ENCODE assay signal across 8 cellular contexts in the genomic region with DNA sequence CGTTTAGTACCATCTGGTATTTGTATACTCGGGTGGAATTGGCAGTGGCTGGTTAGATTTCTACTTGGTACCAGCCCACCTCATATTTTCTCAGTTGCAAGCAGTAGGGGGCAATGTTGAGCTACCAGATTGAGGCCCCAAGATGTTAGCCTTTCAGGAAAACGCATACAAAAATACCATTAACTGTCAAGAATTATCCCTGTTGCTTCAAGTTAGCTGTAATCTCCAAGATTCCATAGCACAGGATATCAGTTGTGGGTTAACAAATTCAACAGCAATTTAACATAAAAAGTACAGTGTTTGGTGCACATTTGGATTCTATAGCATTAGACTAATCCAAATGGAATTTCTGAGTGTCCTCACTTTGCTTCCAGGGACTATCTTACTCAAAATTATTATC.
DNase-seq lines count a peak whose midpoint lies in the region; ATAC-seq and TF ChIP-seq lines count a peak whose summit lies in the region.

No MANE protein-coding gene starts in this region.

- no peak overlapping the region for H3K9ac ChIP-seq in OCI-LY3 (ENCODE audit: low read length)

- H4K20me1 ChIP-seq in DOHH2 (ENCODE audit: control insufficient read depth, insufficient read depth, low read depth, low read length) (no peaks in the 10 kb centered on the region), OCI-LY3 (ENCODE audit: insufficient read depth, low read length) (no peaks in the 10 kb centered on the region)

- peak; percentile 67 for DNase-seq in HS-5 (ENCODE audit: low read depth)
- DNase-seq in activated naive CD4-positive, alpha-beta T cell treated with anti-CD3 and anti-CD28 coated beads, Interleukin-2, amount 50 U/mL, for 16 hours = peak; percentile 27
- peak; percentile 58 to 90 for DNase-seq in cardiac muscle cell (ENCODE audit: low read depth in 1 of 2, low spot score in 1 of 2)
- DNase-seq in renal cortical epithelial cell (ENCODE audit: low read depth) = peak; percentile 56

- H3K4me3 ChIP-seq in DOHH2 (ENCODE audit: low read length) (no peak overlapping the region), OCI-LY3 (ENCODE audit: low read length) (no peak overlapping the region), cardiac muscle cell (no peak overlapping the region)

- no peaks in the 10 kb centered on the region for H3K79me2 ChIP-seq in DOHH2 (ENCODE audit: control insufficient read depth, low read length)
- no peaks in the 10 kb centered on the region for H3K79me2 ChIP-seq in OCI-LY3 (ENCODE audit: low read length)

- H3K9me3 ChIP-seq in DOHH2 (ENCODE audit: control insufficient read depth, insufficient read depth, low read length) = no peaks in the 10 kb centered on the region
- H3K9me3 ChIP-seq in OCI-LY3 (ENCODE audit: insufficient read depth, low read length) = no peaks in the 10 kb centered on the region
- no peaks in the 10 kb centered on the region for H3K9me3 ChIP-seq in cardiac muscle cell (ENCODE audit: low read depth)

- H3K27me3 ChIP-seq in DOHH2 (ENCODE audit: control insufficient read depth, low read length) = no peaks in the 10 kb centered on the region
- no peaks in the 10 kb centered on the region for H3K27me3 ChIP-seq in OCI-LY3 (ENCODE audit: low read depth, low read length)
- no peaks in the 10 kb centered on the region for H3K27me3 ChIP-seq in cardiac muscle cell

- H2AFZ ChIP-seq in OCI-LY3 (ENCODE audit: low read depth, low read length) = no peak overlapping the region

- H3K4me1 ChIP-seq in DOHH2 (ENCODE audit: control insufficient read depth, low read length) (no peaks in the 10 kb centered on the region), OCI-LY3 (ENCODE audit: low read length) (peaks cover 5% of the 10 kb centered on the region; the same call in 1 of the 2 replicates), cardiac muscle cell (ENCODE audit: low read depth) (peaks cover 33% of the 10 kb centered on the region)

- no peak overlapping the region for H3K4me2 ChIP-seq in DOHH2 (ENCODE audit: low read length)
- H3K4me2 ChIP-seq in OCI-LY3 (ENCODE audit: low read length) = no peak overlapping the region

- no peaks in the 10 kb centered on the region for H3F3A ChIP-seq in DOHH2 (ENCODE audit: control insufficient read depth, insufficient read depth)

- no peaks in the 10 kb centered on the region for H3K36me3 ChIP-seq in DOHH2 (ENCODE audit: control insufficient read depth, low read length)
- no peaks in the 10 kb centered on the region for H3K36me3 ChIP-seq in OCI-LY3 (replicated peaks; ENCODE audit: low read depth, low read length)
- no peaks in the 10 kb centered on the region for H3K36me3 ChIP-seq in cardiac muscle cell

- H3K27ac ChIP-seq in DOHH2 (ENCODE audit: low read depth, low read length) = no peak overlapping the region
- H3K27ac ChIP-seq in OCI-LY3 (ENCODE audit: low read length) = no peak overlapping the region
- no peak overlapping the region for H3K27ac ChIP-seq in cardiac muscle cell

- H3K9me2 ChIP-seq in DOHH2 (replicated peaks; ENCODE audit: control insufficient read depth, low read length) = no peaks in the 10 kb centered on the region

- ATAC-seq in HG03442 (IDR thresholded peaks at IDR 0.05; ENCODE audit: unreplicated experiment) (no peak), HG02973 (IDR thresholded peaks at IDR 0.05; ENCODE audit: unreplicated experiment) (no peak)

- peak; percentile 76 for TF ChIP-seq CTCF in DOHH2 (IDR thresholded peaks at IDR 0.05; ENCODE audit: low read depth, low read length, poor library complexity, severe bottlenecking)
- TF ChIP-seq CTCF in OCI-LY3 (IDR thresholded peaks at IDR 0.05; ENCODE audit: low read depth, low read length) = peak; percentile 74
- TF ChIP-seq CTCF in cardiac muscle cell (IDR thresholded peaks at IDR 0.05; ENCODE audit: low read depth, low read length) = peak; percentile 77
